ENCODE assay signal across 22 cellular contexts in the genomic region with DNA sequence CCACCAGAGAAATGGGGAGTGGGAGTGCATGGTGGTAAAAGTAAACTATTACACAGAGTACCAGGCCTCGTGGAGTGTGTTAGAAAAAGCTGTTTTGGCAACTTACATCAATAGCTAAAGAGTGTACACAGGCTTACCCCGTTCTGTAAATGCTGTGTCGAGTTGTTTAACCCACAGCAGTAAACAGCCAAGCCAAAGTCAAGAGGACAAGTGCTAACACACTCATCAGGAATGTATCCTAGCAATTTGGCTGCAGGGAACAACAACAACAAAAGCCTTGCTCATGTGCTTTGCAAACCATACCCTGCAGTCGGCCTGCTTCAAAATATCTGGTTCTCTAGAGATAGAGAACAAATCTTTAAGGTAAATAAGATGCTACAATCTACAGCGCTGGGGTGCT. TPM values are rescaled to one million over a fixed set of nuclear protein-coding genes. Genes with fewer than 3 reads are reported as not detected.
DNase-seq lines count a peak whose midpoint lies in the region; ATAC-seq, FAIRE-seq and TF ChIP-seq lines count a peak whose summit lies in the region.
"Had no signal": no experiment of that assay in that cellular context is flagged by ENCODE, and none has a peak within 500 bp of the region (broad histone marks: within the 10 kb centered on the region; RNA-seq: fewer than 3 reads in every experiment).

No MANE protein-coding gene starts in this region.

- peaks cover 40% of the 10 kb centered on the region for H3K4me1 ChIP-seq in suprapubic skin
- H3K4me1 ChIP-seq: breast epithelium, Caco-2, gastroesophageal sphincter, neural progenitor cell, SJCRH30 had no signal

- peak; percentile 4 for FAIRE-seq in HTR-8/SVneo (lab: Jason Lieb, UNC)
- FAIRE-seq: small intestine had no signal

- TF ChIP-seq EP300 in suprapubic skin (IDR thresholded peaks at IDR 0.05) = no peak

- H3K27me3 ChIP-seq in suprapubic skin = no peaks in the 10 kb centered on the region
- H3K27me3 ChIP-seq in WERI-Rb-1 (ENCODE audit: insufficient read depth, low read depth, severe bottlenecking) = no peaks in the 10 kb centered on the region
- H3K27me3 ChIP-seq: breast epithelium, gastroesophageal sphincter, MG63, neural progenitor cell, SJCRH30 had no signal

- H3K4me3 ChIP-seq in epithelial cell of esophagus (ENCODE audit: low read length) (no peak overlapping the region), suprapubic skin (no peak overlapping the region), WERI-Rb-1 (ENCODE audit: low read depth, low read length) (no peak overlapping the region)
- H3K4me3 ChIP-seq: breast epithelium, gastroesophageal sphincter, MG63, mucosa of descending colon, neural progenitor cell, SJCRH30 had no signal

- H3K27ac ChIP-seq in suprapubic skin = peak overlapping the region; percentile 66
- H3K27ac ChIP-seq in WERI-Rb-1 = no peak overlapping the region
- H3K27ac ChIP-seq: breast epithelium, gastroesophageal sphincter, neural progenitor cell, SJCRH30 had no signal

- H3K36me3 ChIP-seq in suprapubic skin (peaks cover 47% of the 10 kb centered on the region), WERI-Rb-1 (peaks cover 76% of the 10 kb centered on the region)
- H3K36me3 ChIP-seq: breast epithelium, SJCRH30 had no signal

- no peak for ATAC-seq in HG02840 (IDR thresholded peaks at IDR 0.05; ENCODE audit: low FRiP score, unreplicated experiment)
- ATAC-seq: activated naive CD8-positive, alpha-beta T cell treated with anti-CD3 and anti-CD28 coated beads, Interleukin-2, amount 50 U/mL, for 24 hours; gastroesophageal sphincter; mucosa of descending colon; stimulated activated naive CD8-positive, alpha-beta T cell treated with anti-CD3 and anti-CD28 coated beads, Interleukin-15, Interleukin-2, amounts not matched to agents 100 U/mL and 50 U/mL, for 24 hours had no signal

- DNase-seq in HTR-8/SVneo (ENCODE audit: insufficient read length, low spot score) (no peak), epithelial cell of esophagus (ENCODE audit: low read depth) (peak; percentile 68), iris pigment epithelial cell (ENCODE audit: low read depth) (peak; percentile 63), suprapubic skin (ENCODE audit: low spot score in 2 of 2) (no peak), WERI-Rb-1 (no peak), OCI-M1 (lab: John Stamatoyannopoulos, UW) (no peak)
- DNase-seq: activated CD4-positive, alpha-beta T cell treated with anti-CD3 and anti-CD28 coated beads, Interleukin-2, amount 10 ng/mL, durations not matched to agents 7 days and 5 days; activated naive CD8-positive, alpha-beta T cell treated with anti-CD3 and anti-CD28 coated beads, Interleukin-2, amount 50 U/mL, for 24 hours; Caco-2; dermis blood vessel endothelial cell; left cardiac atrium; MG63; NCI-H1436; SJCRH30; small intestine; stimulated activated CD4-positive, alpha-beta T cell treated with anti-CD3 and anti-CD28 coated beads, Interleukin-2, amount 100 ng/mL, for 48 hours; stimulated activated naive CD8-positive, alpha-beta T cell treated with anti-CD3 and anti-CD28 coated beads, Interleukin-15, Interleukin-2, amounts not matched to agents 100 U/mL and 50 U/mL, for 24 hours had no signal

- no peak for TF ChIP-seq CTCF in epithelial cell of esophagus (IDR thresholded peaks at IDR 0.05; ENCODE audit: insufficient read depth, low read depth, low read length, missing control alignments)
- no peak for TF ChIP-seq CTCF in suprapubic skin (IDR thresholded peaks at IDR 0.05)
- TF ChIP-seq CTCF in WERI-Rb-1 (IDR thresholded peaks at IDR 0.05; ENCODE audit: low read depth, low read length) = no peak

- no peak for TF ChIP-seq POLR2A in suprapubic skin (IDR thresholded peaks at IDR 0.05)

- 49% methylated on average over 5 of the region's 5 CpGs for WGBS in suprapubic skin

- H3K9me3 ChIP-seq in suprapubic skin (peaks cover 6% of the 10 kb centered on the region), WERI-Rb-1 (ENCODE audit: severe bottlenecking) (peaks cover 6% of the 10 kb centered on the region)
- H3K9me3 ChIP-seq: breast epithelium, SJCRH30 had no signal

RNA-seq across cellular contexts. Expression of a gene that starts 15.9 kb away (rescaled TPM):
- 10 to 100 TPM; 37.8 to 71.7 (median 56.4) TPM for total RNA-seq in suprapubic skin

Comparison
In these comparisons a context has a peak if more than half of its experiments do, and no peak if none do; other contexts are left out.
1. DNase-seq: peak in epithelial cell of esophagus (single experiment) and iris pigment epithelial cell (single experiment); none in HTR-8/SVneo (single experiment), suprapubic skin (0 of 2), WERI-Rb-1 (single experiment) and OCI-M1 (single experiment).